In the genomic region with DNA sequence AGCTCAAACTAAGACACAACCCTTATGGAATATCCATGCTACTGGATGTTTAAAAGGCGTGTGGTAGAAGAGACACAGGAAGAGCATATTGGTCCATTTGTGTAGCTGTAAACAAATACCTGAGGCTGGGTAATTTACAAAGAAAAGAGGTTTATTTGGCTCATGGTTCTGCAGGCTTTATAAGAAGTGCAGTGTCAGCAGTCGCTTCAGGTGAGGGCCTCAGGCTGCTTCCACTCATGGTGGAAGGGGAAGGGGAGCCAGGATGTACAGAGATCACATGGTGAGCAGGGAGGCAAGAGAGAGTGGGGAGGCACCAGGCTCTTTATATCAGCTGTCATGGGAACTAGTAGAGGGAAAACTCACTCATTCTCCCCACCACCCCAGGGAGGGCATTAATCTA, we compare ENCODE assay signal across 3 cellular contexts.
A peak's percentile ranks its signal among the peaks of the same experiment; 100 is the strongest.
TF ChIP-seq lines count a peak whose summit lies in the region.

No MANE protein-coding gene starts in this region.

TF ChIP-seq in A549, 52 proteins besides CTCF, POLR2A, EP300 and RAD21:
- TF ChIP-seq MAFK (IDR thresholded peaks at IDR 0.05; ENCODE audit: partially characterized antibody) (peak; percentile 67), HDAC2 (IDR thresholded peaks at IDR 0.05) (no peak)

TF ChIP-seq in IMR-90, 13 proteins besides CTCF, POLR2A, EP300 and RAD21:
- TF ChIP-seq MXI1 (IDR thresholded peaks at IDR 0.05; ENCODE audit: borderline replicate concordance, low read depth, low read length) (no peak), BHLHE40 (IDR thresholded peaks at IDR 0.05; ENCODE audit: low read depth, low read length) (no peak), MAFK (IDR thresholded peaks at IDR 0.05; ENCODE audit: low read depth, low read length) (peak; percentile 62), RCOR1 (IDR thresholded peaks at IDR 0.05; ENCODE audit: insufficient replicate concordance, low read length) (no peak)
- TF ChIP-seq, protein P1, sequence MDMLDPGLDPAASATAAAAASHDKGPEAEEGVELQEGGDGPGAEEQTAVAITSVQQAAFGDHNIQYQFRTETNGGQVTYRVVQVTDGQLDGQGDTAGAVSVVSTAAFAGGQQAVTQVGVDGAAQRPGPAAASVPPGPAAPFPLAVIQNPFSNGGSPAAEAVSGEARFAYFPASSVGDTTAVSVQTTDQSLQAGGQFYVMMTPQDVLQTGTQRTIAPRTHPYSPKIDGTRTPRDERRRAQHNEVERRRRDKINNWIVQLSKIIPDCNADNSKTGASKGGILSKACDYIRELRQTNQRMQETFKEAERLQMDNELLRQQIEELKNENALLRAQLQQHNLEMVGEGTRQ (IDR thresholded peaks at IDR 0.05; ENCODE audit: low read depth, low read length), result no peak

TF ChIP-seq in K562, 482 proteins besides CTCF, POLR2A, EP300 and RAD21:
- TF ChIP-seq SRSF1 (IDR thresholded peaks at IDR 0.05; ENCODE audit: low read depth, low read length) (no peak), ZNF316 (IDR thresholded peaks at IDR 0.05) (0 out of 2 replicates have a peak, but pooled peaks have one; percentile 9)
TF ChIP-seq in K562: peak in this region for 1.
